In genomic region chr15:81323559-81323943, GRCh38 we compare ENCODE assay signal across 8 cellular contexts.
A peak's percentile ranks its signal among the peaks of the same experiment; 100 is the strongest.
DNase-seq lines count a peak whose midpoint lies in the region; ATAC-seq and TF ChIP-seq lines count a peak whose summit lies in the region.

No MANE protein-coding gene starts in this region.

- H3F3A ChIP-seq in Loucy (ENCODE audit: low read depth), result no peaks in the 10 kb centered on the region

- no peaks in the 10 kb centered on the region for H4K20me1 ChIP-seq in Loucy (ENCODE audit: insufficient read depth, low read length, poor library complexity, severe bottlenecking)

- H3K4me3 ChIP-seq in Loucy (ENCODE audit: low read length, poor library complexity, severe bottlenecking), result peak overlapping the region; percentile 88
- peak overlapping the region; percentile 74 for H3K4me3 ChIP-seq in effector memory CD4-positive, alpha-beta T cell (ENCODE audit: insufficient read depth, low read depth, low read length, poor library complexity, severe bottlenecking)
- H3K4me3 ChIP-seq in neutrophil (ENCODE audit: low read depth in 1 of 2, low read length in 1 of 2), result peak overlapping the region; percentile 72

- H2AFZ ChIP-seq in Loucy (ENCODE audit: low read length), result peak overlapping the region; percentile 74; the same call in 1 of the 2 replicates

- peak; percentile 30 for ATAC-seq in GM19455 (IDR thresholded peaks at IDR 0.05; ENCODE audit: unreplicated experiment)

- H3K9ac ChIP-seq in Loucy (ENCODE audit: low read depth, low read length, poor library complexity, severe bottlenecking), result peak overlapping the region; percentile 78

- DNase-seq in effector memory CD4-positive, alpha-beta T cell, result no peak
- no peak for DNase-seq in activated CD4-positive, CD25-positive, alpha-beta regulatory T cell treated with anti-CD3 and anti-CD28 coated beads, Interleukin-2, amount 50 U/mL, for 72 hours
- DNase-seq in NCI-H1436 (lab: John Stamatoyannopoulos, UW) (no peak), DMS153 treated with DMSO at 0.1 percent for 48 hours (lab: John Stamatoyannopoulos, UW; ENCODE audit: unreplicated experiment) (no peak)

- H3K36me3 ChIP-seq in Loucy (ENCODE audit: insufficient read depth, low read length) (no peaks in the 10 kb centered on the region), neutrophil (peaks cover 23% of the 10 kb centered on the region)
- no peaks in the 10 kb centered on the region for H3K36me3 ChIP-seq in effector memory CD4-positive, alpha-beta T cell (ENCODE audit: control insufficient read depth, insufficient read depth, low read length)

- H3K4me1 ChIP-seq in Loucy (ENCODE audit: insufficient read depth, low read length, poor library complexity, severe bottlenecking) (peaks cover 11% of the 10 kb centered on the region), neutrophil (ENCODE audit: control insufficient read depth in 1 of 2, insufficient read depth in 1 of 2, low read depth in 1 of 2, low read length in 1 of 2) (peaks cover 57 to 61% of the 10 kb centered on the region in 2 experiments)
- H3K4me1 ChIP-seq in effector memory CD4-positive, alpha-beta T cell (ENCODE audit: control insufficient read depth, insufficient read depth, low read length, poor library complexity, severe bottlenecking), result no peaks in the 10 kb centered on the region

- TF ChIP-seq CTCF in 22Rv1 (IDR thresholded peaks at IDR 0.05) (no peak), Loucy (conservative IDR thresholded peaks at IDR 0.05; ENCODE audit: low read length) (no peak), neutrophil (IDR thresholded peaks at IDR 0.05) (no peak)

- H3K27me3 ChIP-seq in Loucy (ENCODE audit: insufficient read depth, low read length, poor library complexity, severe bottlenecking), result no peaks in the 10 kb centered on the region
- H3K27me3 ChIP-seq in effector memory CD4-positive, alpha-beta T cell (replicated peaks; ENCODE audit: control insufficient read depth, insufficient read depth, low read length, poor library complexity, severe bottlenecking), result no peaks in the 10 kb centered on the region
- H3K27me3 ChIP-seq in neutrophil, result no peaks in the 10 kb centered on the region

- peaks cover 5% of the 10 kb centered on the region; the same call in 1 of the 2 replicates for H3K79me2 ChIP-seq in Loucy (ENCODE audit: insufficient read depth, low read length)

- no peaks in the 10 kb centered on the region for H3K9me2 ChIP-seq in Loucy (replicated peaks; ENCODE audit: low read depth, low read length)

- H3K27ac ChIP-seq in 22Rv1 (peak overlapping the region; percentile 14; the same call in 1 of the 2 replicates), neutrophil (peak overlapping the region; percentile 66)
- H3K27ac ChIP-seq in effector memory CD4-positive, alpha-beta T cell (ENCODE audit: insufficient read depth, low read length, poor library complexity, severe bottlenecking), result peak overlapping the region; percentile 56

- H3K9me3 ChIP-seq in Loucy (ENCODE audit: insufficient read depth, low read depth, low read length) (no peaks in the 10 kb centered on the region), neutrophil (no peaks in the 10 kb centered on the region)
- no peaks in the 10 kb centered on the region for H3K9me3 ChIP-seq in effector memory CD4-positive, alpha-beta T cell (ENCODE audit: control insufficient read depth, low read length)

- peak overlapping the region; percentile 89 for H3K4me2 ChIP-seq in Loucy (ENCODE audit: low read depth, low read length, poor library complexity, severe bottlenecking)

Comparison
In these comparisons a context has a peak if more than half of its experiments do, and no peak if none do; other contexts are left out.
1. H3K27ac ChIP-seq: peak in every context shown above with its lines; median percentile 66 in neutrophil; 56 in effector memory CD4-positive, alpha-beta T cell; 14 in 22Rv1.